In the genomic region with DNA sequence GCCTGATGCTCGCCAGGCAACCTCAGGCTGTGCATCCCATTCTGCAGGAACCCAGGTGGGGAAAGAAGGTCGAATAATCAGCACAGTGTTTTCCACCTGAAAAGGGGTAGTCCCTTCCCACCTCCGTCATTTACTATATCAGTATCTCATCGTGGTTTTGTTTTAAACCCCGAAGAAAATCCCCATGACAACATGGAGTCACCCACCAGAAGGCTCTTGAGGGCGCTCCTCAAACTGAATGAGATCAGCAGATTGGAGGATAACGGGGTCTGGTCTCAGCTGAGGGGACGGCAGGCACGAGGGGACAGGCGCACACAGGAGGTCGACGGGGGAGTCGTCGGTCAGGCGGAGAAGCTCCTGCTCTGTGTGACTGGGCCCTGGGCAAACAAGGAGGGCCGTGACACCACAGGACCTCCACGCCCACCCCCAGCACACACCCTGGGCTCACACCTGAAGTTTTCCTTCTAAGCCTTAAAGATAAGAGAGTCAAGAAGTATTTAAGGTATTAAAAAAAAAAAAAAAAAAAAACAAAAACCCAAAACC, we compare ENCODE assay signal across 1 cellular context.
TF ChIP-seq lines count a peak whose summit lies in the region.

No MANE protein-coding gene starts in this region.

TF ChIP-seq in K562, 482 proteins besides CTCF, POLR2A, EP300 and RAD21:
- TF ChIP-seq LEF1 (IDR thresholded peaks at IDR 0.05) (no peak), RFX1 (IDR thresholded peaks at IDR 0.05) (peak; percentile 15; the same call in 1 of the 2 replicates), SRSF1 (IDR thresholded peaks at IDR 0.05; ENCODE audit: low read depth, low read length) (no peak), ZNF75A (CRISPR knock-in tag; IDR thresholded peaks at IDR 0.05) (no peak), ZNF239 (CRISPR knock-in tag; IDR thresholded peaks at IDR 0.05) (no peak)
TF ChIP-seq in K562: peak in this region for 1.
